ENCODE assay signal across 10 cellular contexts in the genomic region with DNA sequence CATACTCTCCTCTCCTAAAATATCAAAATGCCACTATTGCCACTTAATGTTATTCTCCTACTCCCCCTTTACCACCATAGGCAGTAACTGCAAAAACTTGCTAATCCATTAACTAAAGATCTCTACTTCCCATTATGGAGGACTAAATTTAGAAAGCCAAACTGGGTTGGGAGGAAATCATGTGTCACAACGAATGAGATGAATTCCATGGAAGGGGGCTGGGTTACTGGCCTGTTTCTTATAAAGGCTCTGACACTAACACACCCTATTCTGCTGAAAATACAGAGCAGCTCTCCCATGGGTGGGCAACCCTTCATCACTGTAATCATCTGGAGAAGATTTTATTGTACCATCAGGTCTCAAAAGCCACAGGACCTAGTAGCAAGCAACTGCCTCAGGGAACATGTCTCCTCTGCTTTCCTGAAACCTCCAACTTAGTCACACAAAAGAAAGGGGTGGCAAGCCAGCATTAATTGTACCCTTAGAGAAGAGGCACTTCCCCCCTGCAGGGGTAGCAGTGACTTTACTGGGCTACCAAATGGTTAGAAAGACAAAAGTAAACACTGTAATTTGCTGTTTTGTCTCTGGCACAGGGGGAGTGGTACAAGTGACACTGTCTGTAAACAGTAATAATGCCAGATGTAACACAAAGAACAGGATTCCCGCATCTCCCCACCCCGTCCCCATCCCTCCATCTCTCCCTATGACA.
DNase-seq lines count a peak whose midpoint lies in the region; ATAC-seq, FAIRE-seq and TF ChIP-seq lines count a peak whose summit lies in the region.
"Had no signal": no experiment of that assay in that cellular context is flagged by ENCODE, and none has a peak within 500 bp of the region (broad histone marks: within the 10 kb centered on the region; RNA-seq: fewer than 3 reads in every experiment).

No MANE protein-coding gene starts in this region.

- no peaks in the 10 kb centered on the region for H3K27me3 Mint-ChIP-seq in CD4-positive, alpha-beta T cell
- H3K27me3 Mint-ChIP-seq in activated CD4-positive, alpha-beta memory T cell treated with anti-CD3 and anti-CD28 coated beads for 36 hours: no peaks in the 10 kb centered on the region

- no peaks in the 10 kb centered on the region for H3K27me3 ChIP-seq in CD4-positive, alpha-beta T cell (ENCODE audit: control insufficient read depth, insufficient read depth, low read length)
- no peaks in the 10 kb centered on the region for H3K27me3 ChIP-seq in thyroid gland
- no peaks in the 10 kb centered on the region for H3K27me3 ChIP-seq in ovary

- H3K4me1 ChIP-seq in kidney (ENCODE audit: control insufficient read depth in 1 of 2, insufficient read depth in 1 of 2, low read depth in 1 of 2, low read length in 2 of 2): no peaks in the 10 kb centered on the region
- peaks cover 0 to 4% of the 10 kb centered on the region in 2 donors for H3K4me1 ChIP-seq in thyroid gland
- H3K4me1 ChIP-seq in ovary (ENCODE audit: insufficient read depth): peaks cover 1% of the 10 kb centered on the region

- H3K9me3 ChIP-seq in CD4-positive, alpha-beta T cell (ENCODE audit: control insufficient read depth, low read length): no peaks in the 10 kb centered on the region
- H3K9me3 ChIP-seq in kidney (ENCODE audit: control insufficient read depth in 1 of 2, low read length in 2 of 2) (no peaks in the 10 kb centered on the region), thyroid gland (no peaks in the 10 kb centered on the region), ovary (no peaks in the 10 kb centered on the region)

- H3K36me3 Mint-ChIP-seq in CD4-positive, alpha-beta T cell (ENCODE audit: low read depth): peaks cover 72% of the 10 kb centered on the region
- H3K36me3 Mint-ChIP-seq in activated CD4-positive, alpha-beta memory T cell treated with anti-CD3 and anti-CD28 coated beads for 36 hours: peaks cover 19% of the 10 kb centered on the region

- no peak for TF ChIP-seq CTCF in CD4-positive, alpha-beta T cell (IDR thresholded peaks at IDR 0.05)
- no peak for TF ChIP-seq CTCF in kidney (IDR thresholded peaks at IDR 0.05; ENCODE audit: borderline replicate concordance, extremely low read depth, insufficient read depth)
- no peak for TF ChIP-seq CTCF in thyroid gland (IDR thresholded peaks at IDR 0.05)
- no peak for TF ChIP-seq CTCF in ovary (IDR thresholded peaks at IDR 0.05)

- no peak overlapping the region for H3K27ac ChIP-seq in CD4-positive, alpha-beta T cell (ENCODE audit: low read depth, low read length)
- H3K27ac ChIP-seq in kidney (ENCODE audit: low read depth in 2 of 2, low read length in 2 of 2) (no peak overlapping the region), thyroid gland (no peak overlapping the region), ovary (no peak overlapping the region)

- TF ChIP-seq POLR2A in thyroid gland (IDR thresholded peaks at IDR 0.05) (no peak), ovary (IDR thresholded peaks at IDR 0.05) (no peak)

- POLR2A ChIA-PET in CD4-positive, alpha-beta T cell (lab: Charles Lee): no interaction called here
- POLR2A ChIA-PET in activated CD4-positive, alpha-beta memory T cell treated with anti-CD3 and anti-CD28 coated beads for 36 hours (lab: Charles Lee): no interaction called here

- ATAC-seq in CD4-positive, alpha-beta T cell (ENCODE audit: poor library complexity): no peak
- ATAC-seq in left lobe of liver: peak; percentile 29

- H3K9me3 Mint-ChIP-seq in CD4-positive, alpha-beta T cell: no peaks in the 10 kb centered on the region
- no peaks in the 10 kb centered on the region for H3K9me3 Mint-ChIP-seq in activated CD4-positive, alpha-beta memory T cell treated with anti-CD3 and anti-CD28 coated beads for 36 hours

- no peak for DNase-seq in CD4-positive, alpha-beta T cell
- peak; percentile 14 for DNase-seq in LHCN-M2 (ENCODE audit: low read depth)
- DNase-seq in activated CD4-positive, alpha-beta memory T cell treated with anti-CD3 and anti-CD28 coated beads for 36 hours: no peak
- no peak for DNase-seq in left lobe of liver (ENCODE audit: low spot score)
- DNase-seq in kidney: no peak
- DNase-seq in thyroid gland: no peak
- no peak for DNase-seq in ovary
- no peak for DNase-seq in NCI-H82 (lab: John Stamatoyannopoulos, UW)
- DNase-seq: NCI-H524 treated with DMSO at 0.1 percent for 48 hours had no signal

- WGBS in thyroid gland, 2 donors: 72 to 83% methylated on average over 3 of the region's 3 CpGs
- 66 to 73% (median 66%) methylated on average over 3 of the region's 3 CpGs for WGBS in ovary, 3 donors

- H3K27ac Mint-ChIP-seq in CD4-positive, alpha-beta T cell: peak overlapping the region; percentile 70
- H3K27ac Mint-ChIP-seq in activated CD4-positive, alpha-beta memory T cell treated with anti-CD3 and anti-CD28 coated beads for 36 hours: peak overlapping the region; percentile 62

- TF ChIP-seq EP300 in ovary (IDR thresholded peaks at IDR 0.05): no peak

- H3K4me1 Mint-ChIP-seq in CD4-positive, alpha-beta T cell (ENCODE audit: low read depth): peaks cover 21% of the 10 kb centered on the region
- peaks cover 31% of the 10 kb centered on the region for H3K4me1 Mint-ChIP-seq in activated CD4-positive, alpha-beta memory T cell treated with anti-CD3 and anti-CD28 coated beads for 36 hours (ENCODE audit: low read depth)

- no peak overlapping the region for H3K9ac ChIP-seq in kidney (ENCODE audit: low read length in 2 of 2)

- H3K4me3 ChIP-seq in kidney (ENCODE audit: low read length in 2 of 2): no peak overlapping the region
- no peak overlapping the region for H3K4me3 ChIP-seq in thyroid gland (replicated peaks in 1 of 3)
- H3K4me3 ChIP-seq in ovary: no peak overlapping the region

- no peak for FAIRE-seq in kidney (lab: Jason Lieb, UNC)
- FAIRE-seq: islet of Langerhans had no signal

- CTCF ChIA-PET in CD4-positive, alpha-beta T cell (lab: Charles Lee): interaction anchor here (0.7 kb wide), 1 partner anchor 9 kb away, joined by 3 read pairs; no protein-coding TSS in a partner anchor
- CTCF ChIA-PET in activated CD4-positive, alpha-beta memory T cell treated with anti-CD3 and anti-CD28 coated beads for 36 hours (lab: Charles Lee): interaction anchor here (0.6 to 1.0 kb wide), 2 partner anchors 9 to 45 kb away, joined by 3 read pairs; no protein-coding TSS in a partner anchor

- peak overlapping the region; percentile 9 for H3K4me3 Mint-ChIP-seq in CD4-positive, alpha-beta T cell
- H3K4me3 Mint-ChIP-seq in activated CD4-positive, alpha-beta memory T cell treated with anti-CD3 and anti-CD28 coated beads for 36 hours: no peak overlapping the region

- H3K36me3 ChIP-seq in kidney (ENCODE audit: control insufficient read depth in 1 of 2, insufficient read depth in 2 of 2, low read length in 2 of 2) (peaks cover 0 to 19% of the 10 kb centered on the region in 2 donors), thyroid gland (peaks cover 10 to 11% of the 10 kb centered on the region in 2 donors), ovary (no peaks in the 10 kb centered on the region)

- intact Hi-C loops in CD4-positive, alpha-beta T cell (cut with DNase I, micrococcal nuclease): no loop called here
- intact Hi-C loops in activated CD4-positive, alpha-beta memory T cell treated with anti-CD3 and anti-CD28 coated beads for 36 hours (cut with micrococcal nuclease): no loop called here
- intact Hi-C loops in kidney (cut with DNase I) (no loop called here), thyroid gland (cut with DNase I) (no loop called here), ovary (cut with DNase I) (no loop called here)
